In genomic region chr5:23742701-23743100, GRCh38 we compare ENCODE assay signal across 23 cellular contexts.
A peak's percentile ranks its signal among the peaks of the same experiment; 100 is the strongest.
DNase-seq lines count a peak whose midpoint lies in the region; ATAC-seq and TF ChIP-seq lines count a peak whose summit lies in the region.
"Had no signal": no experiment of that assay in that cellular context is flagged by ENCODE, and none has a peak within 500 bp of the region (broad histone marks: within the 10 kb centered on the region; RNA-seq: fewer than 3 reads in every experiment).

No MANE protein-coding gene starts in this region.

- intact Hi-C loops in PC-3 (cut with micrococcal nuclease) = loop anchor here (1.0 to 2.0 kb wide), 3 partner anchors 235 to 534 kb away; partner anchors contain the start of gene PRDM9
- intact Hi-C loops in CD4-positive, alpha-beta T cell (cut with DNase I, micrococcal nuclease) = no loop called here

- no peak overlapping the region for H3K4me3 Mint-ChIP-seq in endodermal cell
- no peak overlapping the region for H3K4me3 Mint-ChIP-seq in CD4-positive, alpha-beta T cell
- H3K4me3 Mint-ChIP-seq: HFFc6, T-helper 17 cell, WTC11 had no signal

- no peaks in the 10 kb centered on the region for H3K4me1 Mint-ChIP-seq in endodermal cell
- no peaks in the 10 kb centered on the region for H3K4me1 Mint-ChIP-seq in CD4-positive, alpha-beta T cell (ENCODE audit: low read depth)
- H3K4me1 Mint-ChIP-seq: T-helper 17 cell, WTC11 had no signal

- peak; percentile 55 for TF ChIP-seq CTCF in PC-3 (conservative IDR thresholded peaks at IDR 0.05; ENCODE audit: low read depth, low read length)
- TF ChIP-seq CTCF in endodermal cell (conservative IDR thresholded peaks at IDR 0.05) = peak; percentile 37
- TF ChIP-seq CTCF in CD4-positive, alpha-beta T cell (IDR thresholded peaks at IDR 0.05) = no peak

- DNase-seq in Ammon's horn (ENCODE audit: low spot score) (peak; percentile 11), DMS153 (lab: John Stamatoyannopoulos, UW) (peak; percentile 49), PC-3 (peak; percentile 19), endodermal cell (no peak), NCI-H2196 (lab: John Stamatoyannopoulos, UW; ENCODE audit: unreplicated experiment) (no peak), H4 (ENCODE audit: low spot score) (no peak)
- no peak for DNase-seq in CD4-positive, alpha-beta T cell
- DNase-seq: activated CD4-positive, alpha-beta T cell treated with anti-CD3 and anti-CD28 coated beads, Interleukin-2, amount 50 U/mL, for 4 hours; activated gamma-delta T cell; AML-193; erythroblast; HFFc6; kidney glomerular epithelial cell; mesenchymal stem cell; NCI-H187 treated with DMSO at 0.1 percent for 48 hours; NCI-H510A; SHP77 treated with DMSO at 0.1 percent for 48 hours; sigmoid colon; substantia nigra; T-helper 17 cell had no signal

- H3K27ac Mint-ChIP-seq in endodermal cell = no peak overlapping the region
- H3K27ac Mint-ChIP-seq in CD4-positive, alpha-beta T cell = no peak overlapping the region
- H3K27ac Mint-ChIP-seq: HFFc6, T-helper 17 cell, WTC11 had no signal

- no peak overlapping the region for H3K27ac ChIP-seq in PC-3 (ENCODE audit: low read length)
- H3K27ac ChIP-seq in endodermal cell (ENCODE audit: low read depth, low read length) = no peak overlapping the region
- no peak overlapping the region for H3K27ac ChIP-seq in CD4-positive, alpha-beta T cell (ENCODE audit: low read depth, low read length)
- H3K27ac ChIP-seq: gastroesophageal sphincter, sigmoid colon had no signal

- BruUV-seq in PC-3 (replicated peaks; lab: Mats Ljungman, UMichigan) = no TSS peak

- H3K9ac ChIP-seq in PC-3 (ENCODE audit: low read length) (no peak overlapping the region), endodermal cell (ENCODE audit: extremely low read depth, low read length, poor library complexity, severe bottlenecking) (no peak overlapping the region)

- H3K36me3 Mint-ChIP-seq in endodermal cell (ENCODE audit: low read depth) = no peaks in the 10 kb centered on the region
- no peaks in the 10 kb centered on the region for H3K36me3 Mint-ChIP-seq in CD4-positive, alpha-beta T cell (ENCODE audit: low read depth)
- H3K36me3 Mint-ChIP-seq: WTC11 had no signal

- CTCF ChIA-PET in PC-3 (lab: Charles Lee) = no interaction called here
- CTCF ChIA-PET in CD4-positive, alpha-beta T cell (lab: Charles Lee) = no interaction called here

- H3K4me1 ChIP-seq in PC-3 (ENCODE audit: insufficient read depth, low read length) = peaks cover 7% of the 10 kb centered on the region; the same call in 1 of the 2 replicates
- no peaks in the 10 kb centered on the region for H3K4me1 ChIP-seq in endodermal cell (ENCODE audit: control insufficient read depth, insufficient read depth, low read length)
- H3K4me1 ChIP-seq: gastroesophageal sphincter, sigmoid colon had no signal

- no peaks in the 10 kb centered on the region for H3F3A ChIP-seq in PC-3 (ENCODE audit: low read length, unreplicated experiment)

- H3K4me3 ChIP-seq in PC-3 (ENCODE audit: low read length) (no peak overlapping the region), endodermal cell (ENCODE audit: low read length) (no peak overlapping the region)
- H3K4me3 ChIP-seq: gastroesophageal sphincter, sigmoid colon had no signal

- no peak overlapping the region for H2AFZ ChIP-seq in PC-3 (ENCODE audit: low read length)

- ATAC-seq in PC-3 (no peak), HG03196 (IDR thresholded peaks at IDR 0.05; ENCODE audit: unreplicated experiment) (no peak)
- ATAC-seq in CD4-positive, alpha-beta T cell (ENCODE audit: poor library complexity) = no peak
- ATAC-seq: gastroesophageal sphincter, T-helper 17 cell, WTC11 had no signal

- no peaks in the 10 kb centered on the region for H3K9me3 ChIP-seq in PC-3 (ENCODE audit: low read length)
- H3K9me3 ChIP-seq in endodermal cell (ENCODE audit: control insufficient read depth, low read length) = no peaks in the 10 kb centered on the region
- H3K9me3 ChIP-seq in CD4-positive, alpha-beta T cell (ENCODE audit: control insufficient read depth, low read length) = no peaks in the 10 kb centered on the region
- H3K9me3 ChIP-seq: gastroesophageal sphincter, sigmoid colon had no signal

- no peaks in the 10 kb centered on the region for H3K9me2 ChIP-seq in PC-3 (replicated peaks; ENCODE audit: low read length)

- no peak overlapping the region for H3K4me2 ChIP-seq in PC-3 (ENCODE audit: low read length)

- H3K36me3 ChIP-seq in PC-3 (ENCODE audit: low read depth, low read length) (no peaks in the 10 kb centered on the region), endodermal cell (ENCODE audit: control insufficient read depth, insufficient read depth, low read length) (no peaks in the 10 kb centered on the region)
- H3K36me3 ChIP-seq: gastroesophageal sphincter, sigmoid colon had no signal

- H4K20me1 ChIP-seq in PC-3 (ENCODE audit: low read length) = no peaks in the 10 kb centered on the region

- no peaks in the 10 kb centered on the region for H3K9me3 Mint-ChIP-seq in endodermal cell
- no peaks in the 10 kb centered on the region for H3K9me3 Mint-ChIP-seq in CD4-positive, alpha-beta T cell
- H3K9me3 Mint-ChIP-seq: WTC11 had no signal

- no peaks in the 10 kb centered on the region for H3K79me2 ChIP-seq in PC-3 (ENCODE audit: low read length)

- no peaks in the 10 kb centered on the region for H3K27me3 ChIP-seq in PC-3 (ENCODE audit: low read length)
- H3K27me3 ChIP-seq in endodermal cell (ENCODE audit: control insufficient read depth, insufficient read depth, low read length, poor library complexity, severe bottlenecking) = no peaks in the 10 kb centered on the region
- no peaks in the 10 kb centered on the region for H3K27me3 ChIP-seq in CD4-positive, alpha-beta T cell (ENCODE audit: control insufficient read depth, insufficient read depth, low read length)
- H3K27me3 ChIP-seq: gastroesophageal sphincter, sigmoid colon had no signal

- H3K27me3 Mint-ChIP-seq in endodermal cell (ENCODE audit: insufficient read depth) = no peaks in the 10 kb centered on the region
- H3K27me3 Mint-ChIP-seq in CD4-positive, alpha-beta T cell = no peaks in the 10 kb centered on the region
- H3K27me3 Mint-ChIP-seq: T-helper 17 cell had no signal

- POLR2A ChIA-PET in PC-3 (lab: Charles Lee; ENCODE audit: unreplicated experiment) = no interaction called here
- POLR2A ChIA-PET in CD4-positive, alpha-beta T cell (lab: Charles Lee) = no interaction called here

Comparison
In these comparisons a context has a peak if more than half of its experiments do, and no peak if none do; other contexts are left out.
1. DNase-seq: peak in Ammon's horn (single experiment), DMS153 (single experiment) and PC-3 (single experiment); none in endodermal cell (single experiment), CD4-positive, alpha-beta T cell (0 of 10), NCI-H2196 (single experiment) and H4 (single experiment).